ENCODE assay signal across 1 cellular context in the genomic region with DNA sequence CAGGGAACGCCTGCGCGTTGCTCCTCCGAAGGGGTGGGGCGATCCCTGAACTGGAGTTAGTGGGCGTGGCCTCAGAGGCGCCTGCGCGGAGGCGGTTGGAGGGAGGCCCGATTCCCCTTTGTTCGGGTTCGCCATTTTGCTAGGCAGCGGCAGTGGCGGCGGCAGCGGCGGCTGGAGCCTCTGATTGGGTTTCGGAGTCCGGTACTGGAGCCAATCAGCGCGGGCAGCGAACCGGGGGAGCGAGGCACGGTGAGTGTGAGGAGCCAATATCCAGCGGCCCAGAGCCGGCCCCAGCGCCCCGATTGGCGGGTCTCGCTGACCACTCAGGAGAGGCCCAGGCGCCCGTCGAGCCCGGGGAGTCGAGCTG.
TF ChIP-seq lines count a peak whose summit lies in the region.

A gene (plus strand): TSS at position 139 of the 367 bp plus-strand sequence. CDS start 6,116 bp downstream, outside the sequence.

TF ChIP-seq in HepG2, 621 proteins besides CTCF, POLR2A, EP300 and RAD21 (continued from another document):
- TF ChIP-seq YY1 (IDR thresholded peaks at IDR 0.05; ENCODE audit: insufficient read depth, insufficient replicate concordance, low read depth, low read length) = peak; percentile 92
- TF ChIP-seq, protein P1, sequence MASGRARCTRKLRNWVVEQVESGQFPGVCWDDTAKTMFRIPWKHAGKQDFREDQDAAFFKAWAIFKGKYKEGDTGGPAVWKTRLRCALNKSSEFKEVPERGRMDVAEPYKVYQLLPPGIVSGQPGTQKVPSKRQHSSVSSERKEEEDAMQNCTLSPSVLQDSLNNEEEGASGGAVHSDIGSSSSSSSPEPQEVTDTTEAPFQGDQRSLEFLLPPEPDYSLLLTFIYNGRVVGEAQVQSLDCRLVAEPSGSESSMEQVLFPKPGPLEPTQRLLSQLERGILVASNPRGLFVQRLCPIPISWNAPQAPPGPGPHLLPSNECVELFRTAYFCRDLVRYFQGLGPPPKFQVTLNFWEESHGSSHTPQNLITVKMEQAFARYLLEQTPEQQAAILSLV (CRISPR knock-in tag; IDR thresholded peaks at IDR 0.05; ENCODE audit: borderline replicate concordance) = no peak
- TF ChIP-seq, protein P2, sequence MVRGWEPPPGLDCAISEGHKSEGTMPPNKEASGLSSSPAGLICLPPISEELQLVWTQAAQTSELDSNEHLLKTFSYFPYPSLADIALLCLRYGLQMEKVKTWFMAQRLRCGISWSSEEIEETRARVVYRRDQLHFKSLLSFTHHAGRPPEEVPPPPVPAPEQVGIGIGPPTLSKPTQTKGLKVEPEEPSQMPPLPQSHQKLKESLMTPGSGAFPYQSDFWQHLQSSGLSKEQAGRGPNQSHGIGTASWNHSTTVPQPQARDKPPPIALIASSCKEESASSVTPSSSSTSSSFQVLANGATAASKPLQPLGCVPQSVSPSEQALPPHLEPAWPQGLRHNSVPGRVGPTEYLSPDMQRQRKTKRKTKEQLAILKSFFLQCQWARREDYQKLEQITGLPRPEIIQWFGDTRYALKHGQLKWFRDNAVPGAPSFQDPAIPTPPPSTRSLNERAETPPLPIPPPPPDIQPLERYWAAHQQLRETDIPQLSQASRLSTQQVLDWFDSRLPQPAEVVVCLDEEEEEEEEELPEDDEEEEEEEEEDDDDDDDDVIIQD (CRISPR knock-in tag; IDR thresholded peaks at IDR 0.05; ENCODE audit: low read depth) = peak; percentile 6; the same call in 1 of the 2 replicates
- TF ChIP-seq NFE2L1 (CRISPR knock-in tag; IDR thresholded peaks at IDR 0.05; ENCODE audit: borderline replicate concordance) = no peak
- TF ChIP-seq RFX1 (IDR thresholded peaks at IDR 0.05) = no peak
- TF ChIP-seq KLF11 (CRISPR knock-in tag; IDR thresholded peaks at IDR 0.05) = no peak
- 0 out of 2 replicates have a peak, but pooled peaks have one; percentile 7 for TF ChIP-seq BHLHE40 (IDR thresholded peaks at IDR 0.05; ENCODE audit: low read length)
- no peak for TF ChIP-seq ZNF549 (CRISPR knock-in tag; IDR thresholded peaks at IDR 0.05)
- no peak for TF ChIP-seq ZNF17 (CRISPR knock-in tag; IDR thresholded peaks at IDR 0.05)
- TF ChIP-seq SP1 (IDR thresholded peaks at IDR 0.05) = no peak
- TF ChIP-seq SP1 (CRISPR knock-in tag; IDR thresholded peaks at IDR 0.05) = peak; percentile 89
